ENCODE assay signal across 10 cellular contexts in the genomic region with DNA sequence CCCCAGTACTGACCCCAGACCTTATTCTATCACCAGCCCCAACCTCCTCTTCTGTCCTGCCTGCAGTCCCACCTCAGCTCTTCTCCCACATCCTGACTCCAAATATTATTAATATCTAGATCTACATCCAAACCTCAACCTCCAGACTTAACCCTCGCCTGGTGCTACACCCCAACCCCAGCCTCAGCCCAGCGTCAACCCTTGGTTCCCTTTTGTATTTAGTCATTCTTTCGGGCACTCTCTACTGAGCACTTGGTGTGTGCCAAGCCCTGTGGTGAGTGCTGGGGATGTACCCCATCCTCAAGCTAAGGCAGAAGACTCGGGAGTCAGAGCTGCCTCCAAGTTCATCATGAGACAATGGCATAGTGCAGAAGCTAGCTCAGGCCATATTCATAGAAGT. TPM values are rescaled to one million over a fixed set of nuclear protein-coding genes. Genes with fewer than 3 reads are reported as not detected.
DNase-seq lines count a peak whose midpoint lies in the region; ATAC-seq lines count a peak whose summit lies in the region.
"Had no signal": no experiment of that assay in that cellular context is flagged by ENCODE, and none has a peak within 500 bp of the region (broad histone marks: within the 10 kb centered on the region; RNA-seq: fewer than 3 reads in every experiment).

No MANE protein-coding gene starts in this region.

- H3K9me3 Mint-ChIP-seq in immature natural killer cell, result no peaks in the 10 kb centered on the region
- no peaks in the 10 kb centered on the region for H3K9me3 Mint-ChIP-seq in stimulated activated naive CD8-positive, alpha-beta T cell treated with anti-CD3 and anti-CD28 coated beads, Interleukin-15, amount 100 ng/mL, for 72 hours

- peak; percentile 68 for ATAC-seq in stimulated activated naive CD8-positive, alpha-beta T cell treated with anti-CD3 and anti-CD28 coated beads, Interleukin-15, amount 100 ng/mL, for 72 hours
- ATAC-seq in GM21390 (IDR thresholded peaks at IDR 0.05; ENCODE audit: unreplicated experiment), result no peak
- ATAC-seq in GM18858 (IDR thresholded peaks at IDR 0.05; ENCODE audit: unreplicated experiment), result no peak

- peak; percentile 17 for DNase-seq in activated naive CD4-positive, alpha-beta T cell treated with Interleukin-2 at 50 U/mL for 16 hours
- DNase-seq in activated naive CD4-positive, alpha-beta T cell (lab: John Stamatoyannopoulos, UW), result no peak
- DNase-seq in activated CD8-positive, alpha-beta memory T cell treated with anti-CD3 and anti-CD28 coated beads, Interleukin-2, amount 50 U/mL, for 48 hours, result peak; percentile 59
- peak in 1 of 3 donors; percentile 3 for DNase-seq in immature natural killer cell
- DNase-seq in stimulated activated naive CD8-positive, alpha-beta T cell treated with anti-CD3 and anti-CD28 coated beads, Interleukin-15, amount 100 ng/mL, for 72 hours, result peak; percentile 17 to 64
- DNase-seq in NCI-H1092 treated with DMSO at 0.1 percent for 48 hours (lab: John Stamatoyannopoulos, UW), result no peak
- DNase-seq: activated gamma-delta T cell, NCI-H446 had no signal

- H3K4me3 Mint-ChIP-seq in immature natural killer cell, result peak overlapping the region; percentile 86 to 91 (median 89)
- peak overlapping the region; percentile 86 to 89 for H3K4me3 Mint-ChIP-seq in stimulated activated naive CD8-positive, alpha-beta T cell treated with anti-CD3 and anti-CD28 coated beads, Interleukin-15, amount 100 ng/mL, for 72 hours

- H3K27me3 Mint-ChIP-seq in immature natural killer cell (ENCODE audit: low read depth in 3 of 3), result peaks cover 5 to 30% (median 18%) of the 10 kb centered on the region in 3 donors
- no peaks in the 10 kb centered on the region for H3K27me3 Mint-ChIP-seq in stimulated activated naive CD8-positive, alpha-beta T cell treated with anti-CD3 and anti-CD28 coated beads, Interleukin-15, amount 100 ng/mL, for 72 hours

- H3K36me3 Mint-ChIP-seq in immature natural killer cell, result peaks cover 3 to 6% (median 5%) of the 10 kb centered on the region in 3 donors

- H3K27ac Mint-ChIP-seq in immature natural killer cell, result peak overlapping the region; percentile 97 to 100 (median 98)
- H3K27ac Mint-ChIP-seq in stimulated activated naive CD8-positive, alpha-beta T cell treated with anti-CD3 and anti-CD28 coated beads, Interleukin-15, amount 100 ng/mL, for 72 hours, result peak overlapping the region; percentile 89 to 94

- H3K4me1 Mint-ChIP-seq in immature natural killer cell, result peaks cover 81 to 90% of the 10 kb centered on the region in 2 donors
- H3K4me1 Mint-ChIP-seq in stimulated activated naive CD8-positive, alpha-beta T cell treated with anti-CD3 and anti-CD28 coated beads, Interleukin-15, amount 100 ng/mL, for 72 hours, result peaks cover 80% of the 10 kb centered on the region

RNA-seq across cellular contexts. Expression of gene SHISAL2A, which starts 1.1 kb away (rescaled TPM):
- polyA plus RNA-seq in immature natural killer cell, result 10 to 100 TPM in 1 of 3 donors, 1 to 10 TPM in 2; 5.0 to 12.8 (median 9.9) TPM

RNA-seq across cellular contexts. Expression of gene GPX7, which starts 31.9 kb away (rescaled TPM):
- 10 to 100 TPM; 31.2 to 35.6 (median 31.9) TPM for polyA plus RNA-seq in immature natural killer cell

Comparison
In these comparisons a context has a peak if more than half of its experiments do, and no peak if none do; other contexts are left out.
1. DNase-seq: peak in activated naive CD4-positive, alpha-beta T cell treated with Interleukin-2 at 50 U/mL for 16 hours (single experiment), activated CD8-positive, alpha-beta memory T cell treated with anti-CD3 and anti-CD28 coated beads, Interleukin-2, amount 50 U/mL, for 48 hours (single experiment) and stimulated activated naive CD8-positive, alpha-beta T cell treated with anti-CD3 and anti-CD28 coated beads, Interleukin-15, amount 100 ng/mL, for 72 hours (2 of 2); none in activated naive CD4-positive, alpha-beta T cell (0 of 4) and NCI-H1092 treated with DMSO at 0.1 percent for 48 hours (single experiment).